31 cellular contexts compared by ENCODE assay signal in the genomic region with DNA sequence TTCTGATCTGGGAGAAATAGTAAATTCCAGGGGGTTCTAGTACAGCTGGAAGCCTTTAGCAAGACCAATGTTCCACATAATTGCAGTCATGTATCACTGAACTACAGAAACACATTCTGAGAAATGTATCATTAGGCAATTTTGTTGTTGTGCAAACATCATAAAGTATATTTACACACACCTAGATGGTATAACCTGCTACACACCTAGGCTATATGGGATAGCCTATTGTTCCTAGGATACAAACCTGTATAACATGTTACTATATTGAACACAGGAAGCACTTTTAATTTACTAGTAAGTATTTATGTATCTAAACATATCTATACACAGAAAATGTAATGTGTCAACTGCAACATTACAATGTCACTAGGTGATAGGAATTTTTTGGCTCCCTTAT.
"Had no signal": no experiment of that assay in that cellular context is flagged by ENCODE, and none has a peak within 500 bp of the region (broad histone marks: within the 10 kb centered on the region; RNA-seq: fewer than 3 reads in every experiment).

No MANE protein-coding gene starts in this region.

- H3K27ac Mint-ChIP-seq: immature natural killer cell; mesothelial cell of epicardium; naive thymus-derived CD4-positive, alpha-beta T cell; natural killer cell treated with Interleukin-12 subunit alpha and Interleukin-12 subunit beta and Interleukin-15 and Interleukin-18, amount 100 ng/mL, for 72 hours; stimulated activated naive CD8-positive, alpha-beta T cell treated with anti-CD3 and anti-CD28 coated beads, Interleukin-15, Interleukin-2, amounts not matched to agents 100 ng/mL and 50 ng/mL, for 24 hours had no signal

- H3K27me3 Mint-ChIP-seq: naive thymus-derived CD4-positive, alpha-beta T cell; natural killer cell treated with Interleukin-12 subunit alpha and Interleukin-12 subunit beta and Interleukin-15 and Interleukin-18, amount 100 ng/mL, for 72 hours; stimulated activated naive CD8-positive, alpha-beta T cell treated with anti-CD3 and anti-CD28 coated beads, Interleukin-15, Interleukin-2, amounts not matched to agents 100 ng/mL and 50 ng/mL, for 24 hours had no signal

- H3K4me3 Mint-ChIP-seq: immature natural killer cell; mesothelial cell of epicardium; naive thymus-derived CD4-positive, alpha-beta T cell; natural killer cell treated with Interleukin-12 subunit alpha and Interleukin-12 subunit beta and Interleukin-15 and Interleukin-18, amount 100 ng/mL, for 72 hours; neural crest cell; stimulated activated naive CD8-positive, alpha-beta T cell treated with anti-CD3 and anti-CD28 coated beads, Interleukin-15, Interleukin-2, amounts not matched to agents 100 ng/mL and 50 ng/mL, for 24 hours had no signal

- H3K4me3 ChIP-seq: left ventricle myocardium inferior, lung, pancreas, prostate gland, skin epidermis, suprapubic skin, thoracic aorta, tibial artery, upper lobe of right lung had no signal

- FAIRE-seq: islet of Langerhans, kidney, pancreas, urothelium cell line had no signal

- H3K27ac ChIP-seq: left ventricle myocardium inferior, pancreas, prostate gland, skin epidermis, suprapubic skin, thoracic aorta, tibial artery, upper lobe of right lung had no signal

- H3K36me3 Mint-ChIP-seq: immature natural killer cell; natural killer cell treated with Interleukin-12 subunit alpha and Interleukin-12 subunit beta and Interleukin-15 and Interleukin-18, amount 100 ng/mL, for 72 hours had no signal

- DNase-seq: hypothalamus; immature natural killer cell; kidney; left ventricle myocardium inferior; mesendoderm; naive thymus-derived CD4-positive, alpha-beta T cell; nucleus accumbens; pancreas; posterior cingulate gyrus; retina; right cardiac atrium; stimulated activated CD4-positive, alpha-beta T cell treated with anti-CD3 and anti-CD28 coated beads, Interleukin-12 subunit alpha, Interleukin-12 subunit beta, amount 100 ng/mL, for 4 hours; stimulated activated CD4-positive, alpha-beta T cell treated with anti-CD3 and anti-CD28 coated beads, Interleukin-15, amount 100 ng/mL, for 24 hours; stimulated activated CD4-positive, alpha-beta T cell treated with anti-CD3 and anti-CD28 coated beads, Interleukin-2, amount 100 ng/mL, for 24 hours; stimulated activated CD4-positive, alpha-beta T cell treated with anti-CD3 and anti-CD28 coated beads, Interleukin-4, amount 100 ng/mL, for 1 hour; stimulated activated naive CD4-positive, alpha-beta T cell; tibial artery; trophoblast cell; upper lobe of right lung had no signal

- H3K4me1 Mint-ChIP-seq: immature natural killer cell; naive thymus-derived CD4-positive, alpha-beta T cell; neural crest cell had no signal

- ATAC-seq: naive thymus-derived CD4-positive, alpha-beta T cell; natural killer cell treated with Interleukin-12 subunit alpha and Interleukin-12 subunit beta and Interleukin-15 and Interleukin-18, amount 100 ng/mL, for 72 hours; pancreas; right cardiac atrium; sciatic nerve; upper lobe of right lung had no signal
